7 cellular contexts compared by ENCODE assay signal in the genomic region with DNA sequence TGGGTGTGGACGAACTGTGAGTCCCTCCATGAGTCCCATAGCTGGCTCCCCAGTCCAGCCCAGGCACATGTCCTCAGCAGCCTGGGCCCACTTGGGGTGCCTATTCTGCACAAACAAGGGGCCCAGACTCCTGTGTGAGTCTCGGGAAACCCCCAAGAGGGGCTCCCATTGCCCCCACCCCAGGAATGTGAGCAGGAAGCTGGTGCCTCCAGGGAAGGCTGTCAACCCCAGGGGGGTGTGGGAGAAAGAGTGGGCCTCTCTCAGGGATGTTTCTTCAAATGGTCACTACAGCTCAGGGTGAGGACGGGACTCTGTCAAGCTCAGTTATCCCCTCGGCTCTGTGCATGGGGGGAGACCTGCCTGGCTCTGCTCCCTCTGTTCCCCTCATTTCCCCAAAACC.
DNase-seq lines count a peak whose midpoint lies in the region; ATAC-seq, FAIRE-seq and TF ChIP-seq lines count a peak whose summit lies in the region.
"Not testable (repeated sequence)": the region's sequence is repeated elsewhere in the genome, so short reads cannot be mapped to it uniquely, and the experiment has no call there.

No MANE protein-coding gene starts in this region.

- TF ChIP-seq RAD21 in H1 (IDR thresholded peaks at IDR 0.05 in 1 of 2, conservative IDR thresholded peaks at IDR 0.05 in 1 of 2; ENCODE audit: low read depth in 2 of 2, low read length in 2 of 2): not testable (repeated sequence)

- TF ChIP-seq CTCF in Caco-2 (IDR thresholded peaks at IDR 0.05; ENCODE audit: insufficient read depth in 1 of 2, low read depth in 1 of 2, low read length in 1 of 2, severe bottlenecking in 1 of 2, unreplicated experiment in 1 of 2); RWPE2 (IDR thresholded peaks at IDR 0.05; ENCODE audit: poor library complexity, severe bottlenecking); H1 (IDR thresholded peaks at IDR 0.05; ENCODE audit: control extremely low read depth in 1 of 3, insufficient read depth in 1 of 3, low read depth in 1 of 3, low read length in 3 of 3); osteocyte (IDR thresholded peaks at IDR 0.05); stomach (IDR thresholded peaks at IDR 0.05): not testable (repeated sequence)

- ATAC-seq in RWPE2 (ENCODE audit: low read depth): not testable (repeated sequence)

- WGBS in H1 (ENCODE audit: extremely low coverage in 1 of 2, insufficient coverage in 1 of 2, insufficient read length in 1 of 2, insufficient replicate concordance in 2 of 2, low coverage in 1 of 2, low lambda C conversion rate in 2 of 2, missing lambda C conversion rate in 1 of 2), 2 experiments: 81% methylated on average over 4 of the region's 4 CpGs; no CpG with 5 or more reads in 1 of the 2 experiments
- no CpG with 5 or more reads among the region's 4 CpGs for WGBS in mesendoderm (ENCODE audit: extremely low coverage, insufficient coverage, low lambda C conversion rate)
- 40 to 59% (median 50%) methylated on average over 1 to 4 of the region's 4 CpGs; no CpG with 5 or more reads in 1 of the 5 donors for WGBS in stomach, 5 donors

- H3K9ac ChIP-seq in H1 (replicated peaks in 1 of 4; ENCODE audit: extremely low read depth in 1 of 4, low read depth in 3 of 4, low read length in 3 of 4); mesendoderm (ENCODE audit: low read length): not testable (repeated sequence)

- H3K9me3 ChIP-seq in Caco-2; RWPE2 (ENCODE audit: severe bottlenecking); H1 (ENCODE audit: insufficient read depth in 2 of 2, low read depth in 1 of 2, low read length in 1 of 2); stomach: not testable (repeated sequence)

- H4K20me1 ChIP-seq in H1 (replicated peaks in 1 of 2; ENCODE audit: control insufficient read depth in 1 of 2, insufficient read depth in 2 of 2, low read length in 2 of 2): not testable (repeated sequence)

- H4K8ac ChIP-seq in H1 (ENCODE audit: extremely low read depth, insufficient read depth, low read length); mesendoderm (ENCODE audit: low read depth, low read length): not testable (repeated sequence)

- not testable (repeated sequence) for H3K79me1 ChIP-seq in H1 (ENCODE audit: low read depth, low read length); mesendoderm (ENCODE audit: low read length)

- FAIRE-seq in H1 (lab: Jason Lieb, UNC): not testable (repeated sequence)

- not testable (repeated sequence) for H2AFZ ChIP-seq in H1 (ENCODE audit: low read length)

- not testable (repeated sequence) for H3K4me3 Mint-ChIP-seq in Caco-2 (ENCODE audit: unreplicated experiment); osteocyte (ENCODE audit: unreplicated experiment)

- H2BK120ac ChIP-seq in H1 (replicated peaks; ENCODE audit: low read depth, low read length); mesendoderm (ENCODE audit: low read depth, low read length): not testable (repeated sequence)

- H3K36me3 Mint-ChIP-seq in Caco-2 (ENCODE audit: insufficient read depth, unreplicated experiment); osteocyte (ENCODE audit: unreplicated experiment): not testable (repeated sequence)

- DNase-seq in Caco-2; H1 (ENCODE audit: low read depth in 1 of 2, low spot score in 2 of 2); mesendoderm: not testable (repeated sequence)
- DNase-seq in RWPE2 (ENCODE audit: low spot score): peak; percentile 45
- DNase-seq in left kidney (ENCODE audit: low read depth, low spot score): peak; percentile 59
- peak; percentile 67 for DNase-seq in osteocyte (ENCODE audit: extremely low spot score, unreplicated experiment)
- peak; percentile 10 for DNase-seq in stomach

- H2BK12ac ChIP-seq in H1 (ENCODE audit: low read depth, low read length): peak overlapping the region; percentile 94; the same call in 1 of the 2 replicates

- TF ChIP-seq EP300 in H1 (IDR thresholded peaks at IDR 0.05; ENCODE audit: borderline replicate concordance in 1 of 2, low read depth in 2 of 2, low read length in 2 of 2); stomach (IDR thresholded peaks at IDR 0.05): not testable (repeated sequence)

- H3K23me2 ChIP-seq in H1 (ENCODE audit: low read depth, low read length): not testable (repeated sequence)

- not testable (repeated sequence) for H4K5ac ChIP-seq in H1 (ENCODE audit: insufficient read length, low read depth, low read length); mesendoderm (ENCODE audit: low read length)

- not testable (repeated sequence) for H3K4me3 ChIP-seq in Caco-2 (ENCODE audit: low read depth, low read length); RWPE2 (ENCODE audit: severe bottlenecking); H1 (ENCODE audit: extremely low read depth in 1 of 4, insufficient read depth in 2 of 4, low read depth in 3 of 4, low read length in 4 of 4); mesendoderm (ENCODE audit: low read length); stomach

- 0 out of 2 replicates have a peak overlapping the region, but pooled peaks have one; percentile 81 for H2BK5ac ChIP-seq in H1 (ENCODE audit: low read depth, low read length)
- H2BK5ac ChIP-seq in mesendoderm (ENCODE audit: low read length): not testable (repeated sequence)

- H3K9me3 Mint-ChIP-seq in Caco-2 (ENCODE audit: unreplicated experiment); osteocyte (ENCODE audit: unreplicated experiment): not testable (repeated sequence)

- H3K27ac Mint-ChIP-seq in Caco-2 (ENCODE audit: unreplicated experiment): peak overlapping the region; percentile 90
- H3K27ac Mint-ChIP-seq in osteocyte (ENCODE audit: unreplicated experiment): not testable (repeated sequence)

- not testable (repeated sequence) for H2BK20ac ChIP-seq in H1 (ENCODE audit: low read length)

- H3K4me1 Mint-ChIP-seq in Caco-2 (ENCODE audit: low read depth, unreplicated experiment) (peaks cover 29% of the 10 kb centered on the region), osteocyte (ENCODE audit: unreplicated experiment) (peaks cover 11% of the 10 kb centered on the region)

- H2BK15ac ChIP-seq in H1 (ENCODE audit: low read length): peak overlapping the region; percentile 92; the same call in 1 of the 2 replicates
- H2BK15ac ChIP-seq in mesendoderm (replicated peaks; ENCODE audit: low read depth): not testable (repeated sequence)

- not testable (repeated sequence) for H3K4me2 ChIP-seq in H1 (ENCODE audit: insufficient read depth in 1 of 2, low read depth in 2 of 2, low read length in 2 of 2); mesendoderm (ENCODE audit: low read length)

- H2AK5ac ChIP-seq in H1 (ENCODE audit: low read depth, low read length); mesendoderm (ENCODE audit: low read length): not testable (repeated sequence)

- H3K79me2 ChIP-seq in H1 (ENCODE audit: control insufficient read depth in 1 of 2, insufficient read depth in 2 of 2, low read length in 2 of 2); mesendoderm (ENCODE audit: control insufficient read depth, insufficient read depth, low read length): not testable (repeated sequence)

- not testable (repeated sequence) for TF ChIP-seq POLR2A in H1 (IDR thresholded peaks at IDR 0.05; ENCODE audit: control extremely low read depth in 1 of 2, low read depth in 2 of 2, low read length in 2 of 2); stomach (IDR thresholded peaks at IDR 0.05)

- CTCF ChIA-PET in Caco-2 (lab: Charles Lee): not testable (repeated sequence)
- CTCF ChIA-PET in H1 (lab: Charles Lee; ENCODE audit: partially characterized antibody): interaction anchor here (0.9 to 1.6 kb wide), 5 partner anchors 8 to 258 kb away, joined by 3 to 7 read pairs (median 3); no protein-coding TSS in a partner anchor

- H3K4ac ChIP-seq in H1 (replicated peaks; ENCODE audit: insufficient read length, low read depth, low read length); mesendoderm (ENCODE audit: low read depth, low read length): not testable (repeated sequence)

- not testable (repeated sequence) for H3K36me3 ChIP-seq in Caco-2 (ENCODE audit: control insufficient read depth, insufficient read depth, low read length); RWPE2 (ENCODE audit: low read depth); H1 (ENCODE audit: control insufficient read depth in 2 of 4, insufficient read depth in 4 of 4, low read length in 3 of 4); mesendoderm (ENCODE audit: control insufficient read depth, insufficient read depth, low read length); stomach

- H3K27ac ChIP-seq in RWPE2 (ENCODE audit: poor library complexity, severe bottlenecking); H1 (ENCODE audit: low read depth, low read length); mesendoderm (ENCODE audit: low read depth, low read length); stomach: not testable (repeated sequence)

- H3K18ac ChIP-seq in H1 (ENCODE audit: extremely low read depth, low read length); mesendoderm (ENCODE audit: low read length): not testable (repeated sequence)

- H3K27me3 Mint-ChIP-seq in Caco-2 (ENCODE audit: insufficient read depth, unreplicated experiment): not testable (repeated sequence)
- H3K27me3 Mint-ChIP-seq in osteocyte (ENCODE audit: unreplicated experiment): peaks cover 17% of the 10 kb centered on the region

- H3K56ac ChIP-seq in H1 (replicated peaks; ENCODE audit: insufficient read length, low read depth, low read length): not testable (repeated sequence)
- H3K56ac ChIP-seq in mesendoderm (ENCODE audit: low read length): peak overlapping the region; percentile 7

- H4K91ac ChIP-seq in H1 (replicated peaks; ENCODE audit: insufficient read length, low read length): not testable (repeated sequence)

- BruUV-seq in Caco-2 (replicated peaks; lab: Mats Ljungman, UMichigan): not testable (repeated sequence)

- H3K27me3 ChIP-seq in Caco-2 (replicated peaks; ENCODE audit: control insufficient read depth, insufficient read depth, low read length); RWPE2 (ENCODE audit: insufficient read depth, poor library complexity, severe bottlenecking); H1 (replicated peaks in 1 of 4; ENCODE audit: control insufficient read depth in 3 of 4, extremely low read depth in 1 of 4, insufficient read depth in 3 of 4, low read length in 3 of 4); mesendoderm (ENCODE audit: insufficient read depth, low read length, poor library complexity): not testable (repeated sequence)
- H3K27me3 ChIP-seq in stomach: peaks cover 0 to 32% (median 0%) of the 10 kb centered on the region in 3 donors

- POLR2A ChIA-PET in Caco-2 (lab: Charles Lee): not testable (repeated sequence)
- POLR2A ChIA-PET in H1 (lab: Charles Lee; ENCODE audit: partially characterized antibody): interaction anchor here (0.6 kb wide), 1 partner anchor 142 kb away, joined by 3 read pairs; no protein-coding TSS in a partner anchor

- intact Hi-C loops in Caco-2 (cut with micrococcal nuclease; ENCODE audit: unreplicated experiment); stomach (cut with DNase I; ENCODE audit: low total_unique reads): not testable (repeated sequence)

- H3K14ac ChIP-seq in H1 (ENCODE audit: insufficient read length): not testable (repeated sequence)

- not testable (repeated sequence) for H3K23ac ChIP-seq in H1 (ENCODE audit: insufficient read length); mesendoderm (ENCODE audit: low read length)

- H3K4me1 ChIP-seq in Caco-2: peaks cover 31% of the 10 kb centered on the region
- not testable (repeated sequence) for H3K4me1 ChIP-seq in RWPE2 (ENCODE audit: insufficient read depth, poor library complexity, severe bottlenecking); H1 (replicated peaks in 1 of 4; ENCODE audit: control insufficient read depth in 3 of 4, insufficient read depth in 4 of 4, low read length in 3 of 4); mesendoderm (ENCODE audit: control insufficient read depth, low read depth, low read length); stomach
